Comparison of ENCODE assay signal across 17 cellular contexts in the genomic region with DNA sequence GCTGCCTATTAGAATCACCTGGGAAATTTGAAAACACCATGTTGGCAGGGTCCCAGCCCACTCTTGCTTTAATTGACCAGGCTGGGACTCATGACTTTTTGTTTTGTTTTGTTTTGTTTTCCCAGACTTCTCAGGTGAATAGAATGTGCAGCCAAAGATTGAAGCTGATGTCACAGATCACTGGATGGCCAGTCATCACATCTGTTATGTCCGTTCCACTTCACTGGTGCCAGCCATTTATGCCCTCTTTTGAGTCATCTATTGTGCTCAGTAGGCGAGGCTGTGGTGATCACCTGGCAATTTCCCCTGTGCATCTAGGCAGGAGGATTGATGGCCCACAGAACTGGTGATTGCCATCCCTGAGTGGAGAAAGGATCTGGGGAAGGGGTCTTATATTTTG.
DNase-seq lines count a peak whose midpoint lies in the region; ATAC-seq and TF ChIP-seq lines count a peak whose summit lies in the region.
"Had no signal": no experiment of that assay in that cellular context is flagged by ENCODE, and none has a peak within 500 bp of the region (broad histone marks: within the 10 kb centered on the region; RNA-seq: fewer than 3 reads in every experiment).

No MANE protein-coding gene starts in this region.

- H3K9me3 ChIP-seq in left ventricle myocardium inferior (replicated peaks) = no peaks in the 10 kb centered on the region
- H3K9me3 ChIP-seq: heart right ventricle, transverse colon had no signal

- peak; percentile 54 for ATAC-seq in HG02870 (IDR thresholded peaks at IDR 0.05; ENCODE audit: unreplicated experiment)
- ATAC-seq in esophagus mucosa = peak; percentile 79
- ATAC-seq: heart right ventricle; left lobe of liver; naive thymus-derived CD4-positive, alpha-beta T cell had no signal

- H3K36me3 ChIP-seq in GM06990 (ENCODE audit: control insufficient read depth, insufficient read depth, low read length) = no peaks in the 10 kb centered on the region
- no peaks in the 10 kb centered on the region for H3K36me3 ChIP-seq in left ventricle myocardium inferior
- H3K36me3 ChIP-seq: heart right ventricle, transverse colon had no signal

- intact Hi-C loops in left ventricle myocardium inferior (cut with micrococcal nuclease) = no loop called here

- in situ Hi-C loops in ACHN (cut with HindIII; ENCODE audit: low pct_ligation_motif_present, low pct_unique_long_range_greater_than_20kb, low sequenced_read_pairs) = no loop called here

- H3K27me3 ChIP-seq in GM06990 (replicated peaks; ENCODE audit: control insufficient read depth, insufficient read depth, low read length) (no peaks in the 10 kb centered on the region; the same call in 1 of the 2 replicates), left ventricle myocardium inferior (ENCODE audit: low read depth) (no peaks in the 10 kb centered on the region)
- H3K27me3 ChIP-seq: heart right ventricle, transverse colon had no signal

- H3K4me3 ChIP-seq in GM06990 (replicated peaks; ENCODE audit: low read depth, low read length) (no peak overlapping the region), left ventricle myocardium inferior (no peak overlapping the region)
- H3K4me3 ChIP-seq: heart right ventricle, transverse colon had no signal

- TF ChIP-seq CTCF in GM06990 (IDR thresholded peaks at IDR 0.05; ENCODE audit: insufficient read depth, low read length, poor library complexity, severe bottlenecking) = no peak
- TF ChIP-seq CTCF in left ventricle myocardium inferior (IDR thresholded peaks at IDR 0.05; ENCODE audit: borderline replicate concordance) = no peak

- H3K27ac ChIP-seq in left ventricle myocardium inferior (replicated peaks) = no peak overlapping the region
- H3K27ac ChIP-seq: heart right ventricle, transverse colon had no signal

- H3K4me1 ChIP-seq in left ventricle myocardium inferior = no peaks in the 10 kb centered on the region
- H3K4me1 ChIP-seq: heart right ventricle, transverse colon had no signal

- DNase-seq in GM06990 (ENCODE audit: extremely low read depth, insufficient read length) (peak; percentile 2), NCI-H2107 treated with DMSO at 0.1 percent for 48 hours (lab: John Stamatoyannopoulos, UW; ENCODE audit: unreplicated experiment) (peak; percentile 86), ACHN (no peak), left ventricle myocardium inferior (no peak), NCI-H1930 (lab: John Stamatoyannopoulos, UW) (no peak), NCI-H2171 treated with DMSO at 0.1 percent for 48 hours (lab: John Stamatoyannopoulos, UW) (no peak)
- DNase-seq: activated CD4-positive, alpha-beta T cell treated with anti-CD3 and anti-CD28 coated beads, Interleukin-2, amount 50 U/mL, for 1 hour; activated T-cell treated with anti-CD3 and anti-CD28 coated beads, Interleukin-2, amount 50 U/mL, for 48 hours; heart right ventricle; naive thymus-derived CD4-positive, alpha-beta T cell; NCI-H524 treated with DMSO at 0.1 percent for 48 hours; SIG-M5; T-helper 9 cell; transverse colon had no signal

Comparison
In these comparisons a context has a peak if more than half of its experiments do, and no peak if none do; other contexts are left out.
1. DNase-seq: peak in GM06990 (single experiment) and NCI-H2107 treated with DMSO at 0.1 percent for 48 hours (single experiment); none in ACHN (single experiment), left ventricle myocardium inferior (single experiment), NCI-H1930 (0 of 2) and NCI-H2171 treated with DMSO at 0.1 percent for 48 hours (single experiment).